1 cellular context compared by ENCODE assay signal in the genomic region with DNA sequence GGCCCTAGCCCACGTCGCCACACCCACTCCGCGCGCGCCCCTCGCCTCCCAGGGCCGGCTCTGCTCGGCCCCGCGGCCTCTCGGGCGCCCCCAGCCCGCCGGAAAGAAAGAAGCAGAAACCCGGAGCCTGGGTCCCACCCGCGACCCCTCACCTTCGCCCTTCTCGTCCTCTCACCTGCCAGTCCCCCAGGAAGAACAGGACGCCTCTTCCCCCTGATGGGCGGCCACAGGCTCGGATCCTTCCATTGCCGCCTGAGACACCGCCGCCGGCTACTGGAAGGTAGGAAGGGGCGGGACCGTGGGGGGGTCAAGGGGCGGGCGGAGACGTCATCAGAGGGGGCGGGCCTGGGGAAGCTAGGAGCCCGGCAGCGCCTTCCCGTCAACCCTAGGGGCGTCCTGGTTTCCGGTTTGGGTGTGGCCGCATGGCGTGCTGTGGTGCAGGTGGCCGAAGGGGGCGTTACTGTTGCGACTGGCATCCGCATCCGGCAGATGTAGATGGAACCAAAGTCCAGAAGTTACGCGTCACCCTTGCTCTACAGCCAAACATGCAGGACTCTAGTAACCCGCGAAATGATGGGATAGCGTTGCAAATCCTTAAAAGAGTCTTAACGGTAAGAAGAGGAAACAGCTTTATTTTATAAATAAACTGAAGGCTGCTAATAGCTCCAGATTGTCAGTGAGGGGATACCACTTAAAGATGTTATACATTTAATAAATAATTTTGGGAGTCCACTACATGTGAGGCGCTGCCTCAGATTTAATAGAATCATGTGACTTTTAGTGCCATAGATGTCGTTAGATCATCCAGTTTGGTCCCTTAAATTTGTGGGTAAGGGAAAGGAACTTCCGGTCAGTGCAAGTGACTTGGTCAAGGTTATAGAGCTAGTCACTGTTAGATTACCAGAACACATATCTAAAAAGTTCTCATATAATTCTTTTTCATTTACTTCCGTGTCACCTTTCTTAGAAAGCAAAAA.
TF ChIP-seq lines count a peak whose summit lies in the region.

A gene (minus strand): TSS at position 282 of the 977 bp plus-strand sequence. CDS start 36 bp downstream, at position 246.

TF ChIP-seq in HepG2, 621 proteins besides CTCF, POLR2A, EP300 and RAD21 (continued from another document and continues in another):
- TF ChIP-seq, protein P1, sequence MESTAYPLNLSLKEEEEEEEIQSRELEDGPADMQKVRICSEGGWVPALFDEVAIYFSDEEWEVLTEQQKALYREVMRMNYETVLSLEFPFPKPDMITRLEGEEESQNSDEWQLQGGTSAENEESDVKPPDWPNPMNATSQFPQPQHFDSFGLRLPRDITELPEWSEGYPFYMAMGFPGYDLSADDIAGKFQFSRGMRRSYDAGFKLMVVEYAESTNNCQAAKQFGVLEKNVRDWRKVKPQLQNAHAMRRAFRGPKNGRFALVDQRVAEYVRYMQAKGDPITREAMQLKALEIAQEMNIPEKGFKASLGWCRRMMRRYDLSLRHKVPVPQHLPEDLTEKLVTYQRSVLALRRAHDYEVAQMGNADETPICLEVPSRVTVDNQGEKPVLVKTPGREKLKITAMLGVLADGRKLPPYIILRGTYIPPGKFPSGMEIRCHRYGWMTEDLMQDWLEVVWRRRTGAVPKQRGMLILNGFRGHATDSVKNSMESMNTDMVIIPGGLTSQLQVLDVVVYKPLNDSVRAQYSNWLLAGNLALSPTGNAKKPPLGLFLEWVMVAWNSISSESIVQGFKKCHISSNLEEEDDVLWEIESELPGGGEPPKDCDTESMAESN (CRISPR knock-in tag; conservative IDR thresholded peaks at IDR 0.05), result peak; percentile 47; the same call in 1 of the 2 replicates
- TF ChIP-seq, protein P2, sequence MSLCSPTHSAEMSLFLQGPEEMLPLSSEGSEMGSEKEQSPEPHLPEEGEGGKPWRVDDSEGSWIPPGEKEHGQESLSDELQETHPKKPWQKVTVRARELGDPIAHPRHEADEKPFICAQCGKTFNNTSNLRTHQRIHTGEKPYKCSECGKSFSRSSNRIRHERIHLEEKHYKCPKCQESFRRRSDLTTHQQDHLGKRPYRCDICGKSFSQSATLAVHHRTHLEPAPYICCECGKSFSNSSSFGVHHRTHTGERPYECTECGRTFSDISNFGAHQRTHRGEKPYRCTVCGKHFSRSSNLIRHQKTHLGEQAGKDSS (CRISPR knock-in tag; IDR thresholded peaks at IDR 0.05; ENCODE audit: borderline replicate concordance, low read depth), result peak; percentile 57; the same call in 1 of the 2 replicates
- TF ChIP-seq FOXK1 (CRISPR knock-in tag; IDR thresholded peaks at IDR 0.05; ENCODE audit: borderline replicate concordance, low read depth) (peak; percentile 57; the same call in 1 of the 2 replicates), PPARG (CRISPR knock-in tag; conservative IDR thresholded peaks at IDR 0.05) (peak; percentile 89), KMT2A (CRISPR knock-in tag; IDR thresholded peaks at IDR 0.05) (peak; percentile 85), EHMT2 (IDR thresholded peaks at IDR 0.05; ENCODE audit: borderline replicate concordance, low read depth, low read length) (peak; percentile 37; the same call in 1 of the 2 replicates), RBM39 (IDR thresholded peaks at IDR 0.05; ENCODE audit: low read depth, low read length, poor library complexity, severe bottlenecking) (peak; percentile 66), ATF1 (CRISPR knock-in tag; IDR thresholded peaks at IDR 0.05) (peak; percentile 81), LCORL (IDR thresholded peaks at IDR 0.05) (no peak), LCORL (CRISPR knock-in tag; IDR thresholded peaks at IDR 0.05) (0 out of 2 replicates have a peak, but pooled peaks have one; percentile 30), NCOA2 (CRISPR knock-in tag; IDR thresholded peaks at IDR 0.05) (peak; percentile 46; the same call in 1 of the 2 replicates), ZNF792 (CRISPR knock-in tag; IDR thresholded peaks at IDR 0.05) (no peak), MLLT10 (CRISPR knock-in tag; IDR thresholded peaks at IDR 0.05) (no peak), ESRRA (CRISPR knock-in tag; IDR thresholded peaks at IDR 0.05; ENCODE audit: low read depth) (peak; percentile 32; the same call in 1 of the 2 replicates), GPN1 (CRISPR knock-in tag; IDR thresholded peaks at IDR 0.05; ENCODE audit: borderline replicate concordance) (no peak), NFKB2 (CRISPR knock-in tag; IDR thresholded peaks at IDR 0.05; ENCODE audit: borderline replicate concordance) (peak; percentile 19; the same call in 1 of the 2 replicates), HNRNPK (IDR thresholded peaks at IDR 0.05; ENCODE audit: low read depth, low read length, poor library complexity, severe bottlenecking) (no peak), SALL2 (CRISPR knock-in tag; IDR thresholded peaks at IDR 0.05) (peak; percentile 35; the same call in 1 of the 2 replicates), GTF2F1 (IDR thresholded peaks at IDR 0.05; ENCODE audit: low read length) (no peak), ZBTB7B (CRISPR knock-in tag; IDR thresholded peaks at IDR 0.05) (0 out of 2 replicates have a peak, but pooled peaks have one; percentile 60), KLF6 (CRISPR knock-in tag; IDR thresholded peaks at IDR 0.05) (peak; percentile 93), TBX2 (CRISPR knock-in tag; IDR thresholded peaks at IDR 0.05; ENCODE audit: borderline replicate concordance) (peak; percentile 62), HNF4A (CRISPR knock-in tag; IDR thresholded peaks at IDR 0.05) (peak; percentile 93), ZNF350 (CRISPR knock-in tag; IDR thresholded peaks at IDR 0.05; ENCODE audit: borderline replicate concordance, low read depth) (peak; percentile 74; the same call in 1 of the 2 replicates)
- TF ChIP-seq, protein P3, sequence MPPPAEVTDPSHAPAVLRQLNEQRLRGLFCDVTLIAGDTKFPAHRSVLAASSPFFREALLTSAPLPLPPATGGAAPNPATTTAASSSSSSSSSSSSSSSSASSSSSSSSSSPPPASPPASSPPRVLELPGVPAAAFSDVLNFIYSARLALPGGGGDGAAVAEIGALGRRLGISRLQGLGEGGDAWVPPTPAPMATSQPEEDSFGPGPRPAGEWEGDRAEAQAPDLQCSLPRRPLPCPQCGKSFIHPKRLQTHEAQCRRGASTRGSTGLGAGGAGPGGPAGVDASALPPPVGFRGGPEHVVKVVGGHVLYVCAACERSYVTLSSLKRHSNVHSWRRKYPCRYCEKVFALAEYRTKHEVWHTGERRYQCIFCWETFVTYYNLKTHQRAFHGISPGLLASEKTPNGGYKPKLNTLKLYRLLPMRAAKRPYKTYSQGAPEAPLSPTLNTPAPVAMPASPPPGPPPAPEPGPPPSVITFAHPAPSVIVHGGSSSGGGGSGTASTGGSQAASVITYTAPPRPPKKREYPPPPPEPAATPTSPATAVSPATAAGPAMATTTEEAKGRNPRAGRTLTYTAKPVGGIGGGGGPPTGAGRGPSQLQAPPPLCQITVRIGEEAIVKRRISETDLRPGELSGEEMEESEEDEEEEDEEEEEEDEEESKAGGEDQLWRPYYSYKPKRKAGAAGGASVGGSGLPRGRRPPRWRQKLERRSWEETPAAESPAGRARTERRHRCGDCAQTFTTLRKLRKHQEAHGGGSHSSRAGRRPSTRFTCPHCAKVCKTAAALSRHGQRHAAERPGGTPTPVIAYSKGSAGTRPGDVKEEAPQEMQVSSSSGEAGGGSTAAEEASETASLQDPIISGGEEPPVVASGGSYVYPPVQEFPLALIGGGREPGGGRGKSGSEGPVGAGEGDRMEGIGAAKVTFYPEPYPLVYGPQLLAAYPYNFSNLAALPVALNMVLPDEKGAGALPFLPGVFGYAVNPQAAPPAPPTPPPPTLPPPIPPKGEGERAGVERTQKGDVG (CRISPR knock-in tag; IDR thresholded peaks at IDR 0.05; ENCODE audit: borderline replicate concordance), result no peak
- TF ChIP-seq, protein P4, sequence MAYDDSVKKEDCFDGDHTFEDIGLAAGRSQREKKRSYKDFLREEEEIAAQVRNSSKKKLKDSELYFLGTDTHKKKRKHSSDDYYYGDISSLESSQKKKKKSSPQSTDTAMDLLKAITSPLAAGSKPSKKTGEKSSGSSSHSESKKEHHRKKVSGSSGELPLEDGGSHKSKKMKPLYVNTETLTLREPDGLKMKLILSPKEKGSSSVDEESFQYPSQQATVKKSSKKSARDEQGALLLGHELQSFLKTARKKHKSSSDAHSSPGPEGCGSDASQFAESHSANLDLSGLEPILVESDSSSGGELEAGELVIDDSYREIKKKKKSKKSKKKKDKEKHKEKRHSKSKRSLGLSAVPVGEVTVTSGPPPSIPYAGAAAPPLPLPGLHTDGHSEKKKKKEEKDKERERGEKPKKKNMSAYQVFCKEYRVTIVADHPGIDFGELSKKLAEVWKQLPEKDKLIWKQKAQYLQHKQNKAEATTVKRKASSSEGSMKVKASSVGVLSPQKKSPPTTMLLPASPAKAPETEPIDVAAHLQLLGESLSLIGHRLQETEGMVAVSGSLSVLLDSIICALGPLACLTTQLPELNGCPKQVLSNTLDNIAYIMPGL (CRISPR knock-in tag; IDR thresholded peaks at IDR 0.05; ENCODE audit: borderline replicate concordance in 1 of 2, low read depth in 1 of 2), result peak; percentile 75 to 83
- TF ChIP-seq, protein P5, sequence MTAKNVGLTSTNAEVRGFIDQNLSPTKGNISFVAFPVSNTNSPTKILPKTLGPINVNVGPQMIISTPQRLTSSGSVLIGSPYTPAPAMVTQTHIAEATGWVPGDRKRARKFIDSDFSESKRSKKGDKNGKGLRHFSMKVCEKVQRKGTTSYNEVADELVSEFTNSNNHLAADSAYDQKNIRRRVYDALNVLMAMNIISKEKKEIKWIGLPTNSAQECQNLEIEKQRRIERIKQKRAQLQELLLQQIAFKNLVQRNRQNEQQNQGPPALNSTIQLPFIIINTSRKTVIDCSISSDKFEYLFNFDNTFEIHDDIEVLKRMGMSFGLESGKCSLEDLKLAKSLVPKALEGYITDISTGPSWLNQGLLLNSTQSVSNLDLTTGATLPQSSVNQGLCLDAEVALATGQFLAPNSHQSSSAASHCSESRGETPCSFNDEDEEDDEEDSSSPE (CRISPR knock-in tag; IDR thresholded peaks at IDR 0.05), result peak; percentile 75
- TF ChIP-seq, protein P6, sequence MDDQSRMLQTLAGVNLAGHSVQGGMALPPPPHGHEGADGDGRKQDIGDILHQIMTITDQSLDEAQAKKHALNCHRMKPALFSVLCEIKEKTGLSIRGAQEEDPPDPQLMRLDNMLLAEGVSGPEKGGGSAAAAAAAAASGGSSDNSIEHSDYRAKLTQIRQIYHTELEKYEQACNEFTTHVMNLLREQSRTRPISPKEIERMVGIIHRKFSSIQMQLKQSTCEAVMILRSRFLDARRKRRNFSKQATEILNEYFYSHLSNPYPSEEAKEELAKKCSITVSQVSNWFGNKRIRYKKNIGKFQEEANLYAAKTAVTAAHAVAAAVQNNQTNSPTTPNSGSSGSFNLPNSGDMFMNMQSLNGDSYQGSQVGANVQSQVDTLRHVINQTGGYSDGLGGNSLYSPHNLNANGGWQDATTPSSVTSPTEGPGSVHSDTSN (CRISPR knock-in tag; IDR thresholded peaks at IDR 0.05; ENCODE audit: borderline replicate concordance), result 0 out of 2 replicates have a peak, but pooled peaks have one; percentile 36
- TF ChIP-seq, protein P7, sequence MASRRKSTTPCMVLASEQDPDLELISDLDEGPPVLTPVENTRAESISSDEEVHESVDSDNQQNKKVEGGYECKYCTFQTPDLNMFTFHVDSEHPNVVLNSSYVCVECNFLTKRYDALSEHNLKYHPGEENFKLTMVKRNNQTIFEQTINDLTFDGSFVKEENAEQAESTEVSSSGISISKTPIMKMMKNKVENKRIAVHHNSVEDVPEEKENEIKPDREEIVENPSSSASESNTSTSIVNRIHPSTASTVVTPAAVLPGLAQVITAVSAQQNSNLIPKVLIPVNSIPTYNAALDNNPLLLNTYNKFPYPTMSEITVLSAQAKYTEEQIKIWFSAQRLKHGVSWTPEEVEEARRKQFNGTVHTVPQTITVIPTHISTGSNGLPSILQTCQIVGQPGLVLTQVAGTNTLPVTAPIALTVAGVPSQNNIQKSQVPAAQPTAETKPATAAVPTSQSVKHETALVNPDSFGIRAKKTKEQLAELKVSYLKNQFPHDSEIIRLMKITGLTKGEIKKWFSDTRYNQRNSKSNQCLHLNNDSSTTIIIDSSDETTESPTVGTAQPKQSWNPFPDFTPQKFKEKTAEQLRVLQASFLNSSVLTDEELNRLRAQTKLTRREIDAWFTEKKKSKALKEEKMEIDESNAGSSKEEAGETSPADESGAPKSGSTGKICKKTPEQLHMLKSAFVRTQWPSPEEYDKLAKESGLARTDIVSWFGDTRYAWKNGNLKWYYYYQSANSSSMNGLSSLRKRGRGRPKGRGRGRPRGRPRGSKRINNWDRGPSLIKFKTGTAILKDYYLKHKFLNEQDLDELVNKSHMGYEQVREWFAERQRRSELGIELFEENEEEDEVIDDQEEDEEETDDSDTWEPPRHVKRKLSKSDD (CRISPR knock-in tag; IDR thresholded peaks at IDR 0.05; ENCODE audit: low read depth), result no peak
- TF ChIP-seq, protein P8, sequence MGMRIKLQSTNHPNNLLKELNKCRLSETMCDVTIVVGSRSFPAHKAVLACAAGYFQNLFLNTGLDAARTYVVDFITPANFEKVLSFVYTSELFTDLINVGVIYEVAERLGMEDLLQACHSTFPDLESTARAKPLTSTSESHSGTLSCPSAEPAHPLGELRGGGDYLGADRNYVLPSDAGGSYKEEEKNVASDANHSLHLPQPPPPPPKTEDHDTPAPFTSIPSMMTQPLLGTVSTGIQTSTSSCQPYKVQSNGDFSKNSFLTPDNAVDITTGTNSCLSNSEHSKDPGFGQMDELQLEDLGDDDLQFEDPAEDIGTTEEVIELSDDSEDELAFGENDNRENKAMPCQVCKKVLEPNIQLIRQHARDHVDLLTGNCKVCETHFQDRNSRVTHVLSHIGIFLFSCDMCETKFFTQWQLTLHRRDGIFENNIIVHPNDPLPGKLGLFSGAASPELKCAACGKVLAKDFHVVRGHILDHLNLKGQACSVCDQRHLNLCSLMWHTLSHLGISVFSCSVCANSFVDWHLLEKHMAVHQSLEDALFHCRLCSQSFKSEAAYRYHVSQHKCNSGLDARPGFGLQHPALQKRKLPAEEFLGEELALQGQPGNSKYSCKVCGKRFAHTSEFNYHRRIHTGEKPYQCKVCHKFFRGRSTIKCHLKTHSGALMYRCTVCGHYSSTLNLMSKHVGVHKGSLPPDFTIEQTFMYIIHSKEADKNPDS (CRISPR knock-in tag; IDR thresholded peaks at IDR 0.05), result no peak
- TF ChIP-seq, protein P9, sequence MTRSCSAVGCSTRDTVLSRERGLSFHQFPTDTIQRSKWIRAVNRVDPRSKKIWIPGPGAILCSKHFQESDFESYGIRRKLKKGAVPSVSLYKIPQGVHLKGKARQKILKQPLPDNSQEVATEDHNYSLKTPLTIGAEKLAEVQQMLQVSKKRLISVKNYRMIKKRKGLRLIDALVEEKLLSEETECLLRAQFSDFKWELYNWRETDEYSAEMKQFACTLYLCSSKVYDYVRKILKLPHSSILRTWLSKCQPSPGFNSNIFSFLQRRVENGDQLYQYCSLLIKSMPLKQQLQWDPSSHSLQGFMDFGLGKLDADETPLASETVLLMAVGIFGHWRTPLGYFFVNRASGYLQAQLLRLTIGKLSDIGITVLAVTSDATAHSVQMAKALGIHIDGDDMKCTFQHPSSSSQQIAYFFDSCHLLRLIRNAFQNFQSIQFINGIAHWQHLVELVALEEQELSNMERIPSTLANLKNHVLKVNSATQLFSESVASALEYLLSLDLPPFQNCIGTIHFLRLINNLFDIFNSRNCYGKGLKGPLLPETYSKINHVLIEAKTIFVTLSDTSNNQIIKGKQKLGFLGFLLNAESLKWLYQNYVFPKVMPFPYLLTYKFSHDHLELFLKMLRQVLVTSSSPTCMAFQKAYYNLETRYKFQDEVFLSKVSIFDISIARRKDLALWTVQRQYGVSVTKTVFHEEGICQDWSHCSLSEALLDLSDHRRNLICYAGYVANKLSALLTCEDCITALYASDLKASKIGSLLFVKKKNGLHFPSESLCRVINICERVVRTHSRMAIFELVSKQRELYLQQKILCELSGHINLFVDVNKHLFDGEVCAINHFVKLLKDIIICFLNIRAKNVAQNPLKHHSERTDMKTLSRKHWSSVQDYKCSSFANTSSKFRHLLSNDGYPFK (CRISPR knock-in tag; IDR thresholded peaks at IDR 0.05; ENCODE audit: borderline replicate concordance), result peak; percentile 48; the same call in 1 of the 2 replicates
